ENCODE assay signal across 30 cellular contexts in the genomic region with DNA sequence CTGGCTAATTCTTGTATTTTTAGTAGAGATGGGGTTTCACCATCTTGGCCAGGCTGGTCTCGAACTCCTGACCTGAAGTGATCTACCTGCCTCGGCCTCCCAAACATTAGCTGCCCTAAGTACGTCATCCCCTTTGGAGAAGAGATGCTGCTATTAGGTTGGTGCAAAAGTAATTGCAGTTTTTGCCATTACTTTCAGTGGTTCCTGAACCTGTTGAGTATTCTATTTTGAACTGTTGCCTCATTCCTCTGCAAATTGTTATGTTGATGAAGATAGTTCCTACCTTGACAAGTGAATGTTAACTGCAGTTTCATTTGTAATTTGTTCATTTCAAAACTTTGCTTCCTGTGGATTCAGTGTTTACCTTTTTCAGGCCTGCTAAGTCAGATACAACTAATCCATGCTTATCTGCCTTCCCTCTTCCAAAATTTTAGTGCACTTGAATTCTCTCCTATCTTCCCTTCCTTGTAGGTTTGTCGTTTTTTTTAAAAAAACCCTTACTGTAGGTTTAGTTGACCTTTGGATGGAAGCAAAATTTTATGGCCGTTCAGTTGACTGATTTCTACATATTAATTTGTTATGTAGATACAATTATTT. TPM values are rescaled to one million over a fixed set of nuclear protein-coding genes. Genes with fewer than 3 reads are reported as not detected.
DNase-seq lines count a peak whose midpoint lies in the region; ATAC-seq, FAIRE-seq and TF ChIP-seq lines count a peak whose summit lies in the region.
"Had no signal": no experiment of that assay in that cellular context is flagged by ENCODE, and none has a peak within 500 bp of the region (broad histone marks: within the 10 kb centered on the region; RNA-seq: fewer than 3 reads in every experiment).

No MANE protein-coding gene starts in this region.

- H4K20me1 ChIP-seq in HepG2 (ENCODE audit: insufficient read depth, low read length): peaks cover 32% of the 10 kb centered on the region

- peaks cover 58% of the 10 kb centered on the region for H3K4me1 Mint-ChIP-seq in WTC11
- peaks cover 14% of the 10 kb centered on the region for H3K4me1 Mint-ChIP-seq in memory B cell
- peaks cover 19 to 25% of the 10 kb centered on the region in 2 donors for H3K4me1 Mint-ChIP-seq in stimulated activated naive B cell treated with anti-CD40 and anti-IgM and Interleukin-4, amounts not matched to agents 10 μg/mL and 1 μg/mL and 100 μg/mL, for 72 hours

- no peaks in the 10 kb centered on the region for H3K27me3 Mint-ChIP-seq in WTC11 (ENCODE audit: low read depth)
- no peaks in the 10 kb centered on the region for H3K27me3 Mint-ChIP-seq in memory B cell
- no peaks in the 10 kb centered on the region for H3K27me3 Mint-ChIP-seq in stimulated activated naive B cell treated with anti-CD40 and anti-IgM and Interleukin-4, amounts not matched to agents 10 μg/mL and 1 μg/mL and 100 μg/mL, for 72 hours
- H3K27me3 Mint-ChIP-seq: CD4-positive, CD25-positive, alpha-beta regulatory T cell had no signal

- no peak overlapping the region for H3K4me3 Mint-ChIP-seq in WTC11
- no peak overlapping the region for H3K4me3 Mint-ChIP-seq in memory B cell
- H3K4me3 Mint-ChIP-seq in stimulated activated naive B cell treated with anti-CD40 and anti-IgM and Interleukin-4, amounts not matched to agents 10 μg/mL and 1 μg/mL and 100 μg/mL, for 72 hours: no peak overlapping the region
- H3K4me3 Mint-ChIP-seq: HFFc6 had no signal

- peaks cover 15% of the 10 kb centered on the region for H3K36me3 Mint-ChIP-seq in WTC11
- H3K36me3 Mint-ChIP-seq in memory B cell: peaks cover 26% of the 10 kb centered on the region
- peaks cover 19 to 42% of the 10 kb centered on the region in 2 donors for H3K36me3 Mint-ChIP-seq in stimulated activated naive B cell treated with anti-CD40 and anti-IgM and Interleukin-4, amounts not matched to agents 10 μg/mL and 1 μg/mL and 100 μg/mL, for 72 hours

- H3K79me2 ChIP-seq in HepG2 (ENCODE audit: insufficient read depth, low read length): peaks cover 57% of the 10 kb centered on the region

- CTCF ChIA-PET in HepG2 (lab: Yijun Ruan, JAX; ENCODE audit: low intra/inter-chr PET ratio, low total read pairs) (no interaction called here), WTC11 (lab: Charles Lee) (interaction anchor here (1.0 kb wide), 1 partner anchor 23 kb away, joined by 3 read pairs; no protein-coding TSS in a partner anchor)

- in situ Hi-C loops in HepG2 (cut with HindIII; ENCODE audit: extremely low pct_ligation_motif_present, low pct_unique_long_range_greater_than_20kb): no loop called here
- in situ Hi-C loops in G401 (cut with HindIII; ENCODE audit: low sequenced_read_pairs): no loop called here

- no TSS peak for BruUV-seq in HepG2 (replicated peaks; lab: Mats Ljungman, UMichigan)

- no peaks in the 10 kb centered on the region for H3K9me3 ChIP-seq in HepG2 (ENCODE audit: low read length)
- H3K9me3 ChIP-seq in right lobe of liver: no peaks in the 10 kb centered on the region
- peaks cover 0 to 13% (median 3%) of the 10 kb centered on the region in 3 donors for H3K9me3 ChIP-seq in esophagus squamous epithelium
- H3K9me3 ChIP-seq in SJCRH30 (replicated peaks): no peaks in the 10 kb centered on the region
- H3K9me3 ChIP-seq: SJSA1 had no signal

- TF ChIP-seq POLR2A in HepG2 (IDR thresholded peaks at IDR 0.05; ENCODE audit: insufficient read depth in 1 of 2, low read depth in 2 of 2, low read length in 2 of 2) (no peak), right lobe of liver (IDR thresholded peaks at IDR 0.05) (no peak), esophagus squamous epithelium (IDR thresholded peaks at IDR 0.05) (no peak)

- peak; percentile 15 for FAIRE-seq in HepG2 (lab: Jason Lieb, UNC)
- FAIRE-seq: A204.1, D721Med, G401.6, GM12878, HTR-8/SVneo had no signal

- 96% methylated on average over 5 of the region's 5 CpGs for WGBS in HepG2 (ENCODE audit: low lambda C conversion rate)
- 80% methylated on average over 5 of the region's 5 CpGs for WGBS in right lobe of liver (ENCODE audit: insufficient coverage, low coverage, low lambda C conversion rate, missing lambda C conversion rate)
- WGBS in esophagus squamous epithelium, 2 donors: 87 to 89% methylated on average over 5 of the region's 5 CpGs

- peaks cover 7% of the 10 kb centered on the region; the same call in 1 of the 2 replicates for H3K4me1 ChIP-seq in HepG2 (ENCODE audit: insufficient read depth, low read length)
- H3K4me1 ChIP-seq in right lobe of liver: no peaks in the 10 kb centered on the region
- peaks cover 0 to 14% (median 0%) of the 10 kb centered on the region in 3 donors for H3K4me1 ChIP-seq in esophagus squamous epithelium
- H3K4me1 ChIP-seq in SJCRH30: peaks cover 5% of the 10 kb centered on the region
- H3K4me1 ChIP-seq: SJSA1 had no signal

- DNase-seq in HepG2 (ENCODE audit: low spot score) (no peak), right lobe of liver (no peak), WTC11 (ENCODE audit: low spot score) (no peak), memory B cell (ENCODE audit: low spot score in 2 of 2) (no peak), esophagus squamous epithelium (lab: John Stamatoyannopoulos, UW) (no peak), G401 (ENCODE audit: low spot score) (no peak), SJCRH30 (no peak)
- no peak for DNase-seq in stimulated activated naive B cell treated with anti-CD40 and anti-IgM and Interleukin-4, amounts not matched to agents 10 μg/mL and 1 μg/mL and 100 μg/mL, for 72 hours
- DNase-seq: CD4-positive, CD25-positive, alpha-beta regulatory T cell; DMS53; H7; HFFc6; KG1; MG63; NCI-H1105 treated with DMSO at 0.1 percent for 48 hours; NCI-H146; NCI-H1930; NCI-H2107; NCI-H524; NCI-H82; NK-92 treated with Interleukin-12 subunit alpha and Interleukin-12 subunit beta, amount 100 ng/mL, for 24 hours; PC-3 had no signal

- POLR2A ChIA-PET in HepG2 (lab: Yijun Ruan, JAX) (no interaction called here), WTC11 (lab: Charles Lee) (no interaction called here)

- H3K27ac ChIP-seq in HepG2 (ENCODE audit: extremely low read length, insufficient read depth, low read length): no peak overlapping the region
- no peak overlapping the region for H3K27ac ChIP-seq in right lobe of liver
- H3K27ac ChIP-seq in esophagus squamous epithelium: no peak overlapping the region
- H3K27ac ChIP-seq in SJCRH30: no peak overlapping the region
- H3K27ac ChIP-seq: BLaER1, SJSA1 had no signal

- no peak overlapping the region for H3K9ac ChIP-seq in HepG2 (ENCODE audit: insufficient read depth, low read depth, low read length)
- H3K9ac ChIP-seq: BLaER1 had no signal

- ATAC-seq in HepG2 (no peak), right lobe of liver (no peak), WTC11 (no peak), memory B cell (ENCODE audit: low read depth) (no peak)
- ATAC-seq in stimulated activated naive B cell treated with anti-CD40 and anti-IgM and Interleukin-4, amounts not matched to agents 10 μg/mL and 1 μg/mL and 100 μg/mL, for 72 hours (replicated peaks): no peak
- ATAC-seq: GM12878, PC-3, Right ventricle myocardium inferior had no signal

- H3K4me3 ChIP-seq in HepG2 (replicated peaks in 1 of 3; ENCODE audit: insufficient read depth in 1 of 3, low read depth in 2 of 3, low read length in 3 of 3): no peak overlapping the region
- H3K4me3 ChIP-seq in right lobe of liver: no peak overlapping the region
- H3K4me3 ChIP-seq in esophagus squamous epithelium: no peak overlapping the region
- H3K4me3 ChIP-seq in SJCRH30: no peak overlapping the region
- H3K4me3 ChIP-seq: BLaER1, GM12878, MG63, SJSA1 had no signal

- H3K27me3 ChIP-seq in HepG2 (ENCODE audit: control insufficient read depth in 1 of 2, insufficient read depth in 2 of 2, low read length in 2 of 2): no peaks in the 10 kb centered on the region
- H3K27me3 ChIP-seq in right lobe of liver: no peaks in the 10 kb centered on the region
- no peaks in the 10 kb centered on the region for H3K27me3 ChIP-seq in esophagus squamous epithelium
- no peaks in the 10 kb centered on the region for H3K27me3 ChIP-seq in SJCRH30
- H3K27me3 ChIP-seq: BLaER1, MG63, SJSA1 had no signal

- H2AFZ ChIP-seq in HepG2 (ENCODE audit: low read length): no peak overlapping the region

- intact Hi-C loops in HepG2 (cut with micrococcal nuclease; ENCODE audit: unreplicated experiment) (loop anchor here (5.0 kb wide), 1 partner anchor 180 kb away; the partner anchor contains the start of gene GJA3), right lobe of liver (cut with DNase I) (no loop called here), esophagus squamous epithelium (cut with DNase I) (no loop called here)

- H3K27ac Mint-ChIP-seq in WTC11: peak overlapping the region; percentile 40; the same call in 1 of the 2 replicates
- peak overlapping the region; percentile 36 for H3K27ac Mint-ChIP-seq in memory B cell
- H3K27ac Mint-ChIP-seq in stimulated activated naive B cell treated with anti-CD40 and anti-IgM and Interleukin-4, amounts not matched to agents 10 μg/mL and 1 μg/mL and 100 μg/mL, for 72 hours: peak overlapping the region; percentile 60
- H3K27ac Mint-ChIP-seq: HFFc6 had no signal

- no peak overlapping the region for H3K4me2 ChIP-seq in HepG2 (ENCODE audit: low read depth, low read length)
- H3K4me2 ChIP-seq: BLaER1 had no signal

- no peak for TF ChIP-seq RAD21 in HepG2 (CRISPR knock-in tag; IDR thresholded peaks at IDR 0.05)

- TF ChIP-seq CTCF in HepG2 (CRISPR knock-in tag; IDR thresholded peaks at IDR 0.05) (no peak), right lobe of liver (IDR thresholded peaks at IDR 0.05) (no peak), WTC11 (IDR thresholded peaks at IDR 0.05) (no peak), esophagus squamous epithelium (IDR thresholded peaks at IDR 0.05) (no peak)

- H3K9me3 Mint-ChIP-seq in WTC11 (peaks cover 7% of the 10 kb centered on the region; the same call in 1 of the 2 replicates), memory B cell (peaks cover 7% of the 10 kb centered on the region)
- H3K9me3 Mint-ChIP-seq in stimulated activated naive B cell treated with anti-CD40 and anti-IgM and Interleukin-4, amounts not matched to agents 10 μg/mL and 1 μg/mL and 100 μg/mL, for 72 hours: peaks cover 8 to 9% of the 10 kb centered on the region in 2 donors

- no peak for TF ChIP-seq EP300 in HepG2 (IDR thresholded peaks at IDR 0.05; ENCODE audit: low read depth in 2 of 2, low read length in 2 of 2)
- no peak for TF ChIP-seq EP300 in HepG2 (CRISPR knock-in tag; IDR thresholded peaks at IDR 0.05; ENCODE audit: borderline replicate concordance)

- H3K36me3 ChIP-seq in HepG2 (replicated peaks in 1 of 2; ENCODE audit: control insufficient read depth in 1 of 2, insufficient read depth in 2 of 2, low read length in 2 of 2): peaks cover 0 to 7% of the 10 kb centered on the region in 2 experiments; a peak in 2 of 5 replicates
- peaks cover 0 to 5% (median 0%) of the 10 kb centered on the region in 4 donors for H3K36me3 ChIP-seq in right lobe of liver
- peaks cover 0 to 73% (median 4%) of the 10 kb centered on the region in 3 donors for H3K36me3 ChIP-seq in esophagus squamous epithelium
- peaks cover 31% of the 10 kb centered on the region for H3K36me3 ChIP-seq in SJCRH30

RNA-seq across cellular contexts. Expression of gene ZMYM2, which starts 24.0 kb away (rescaled TPM):
- total RNA-seq in HepG2 (2016; rRNA removed; fragmentation: Illumina TruSeq; extraction: Trizol): 40.8 and 56.9 TPM in 2 replicates
- total RNA-seq in HepG2 (2016; cell fraction: cytosol; rRNA removed; fragmentation: Illumina TruSeq; extraction: Trizol; ENCODE audit: low read depth): 25.6 and 27.3 TPM in 2 replicates
- 35.9 and 53.3 TPM in 2 replicates for total RNA-seq in HepG2 (2016; cell fraction: insoluble cytoplasmic fraction; rRNA removed; fragmentation: Illumina TruSeq; extraction: Trizol)
- total RNA-seq in HepG2 (2016; cell fraction: membrane; rRNA removed; fragmentation: Illumina TruSeq; extraction: Trizol): 22.6 and 25.0 TPM in 2 replicates
- 52.3 and 58.3 TPM in 2 replicates for total RNA-seq in HepG2 (2016; cell fraction: nucleus; rRNA removed; fragmentation: Illumina TruSeq; extraction: Trizol)
- polyA plus RNA-seq in HepG2 (2011; rRNA removed): 17.6 and 22.4 TPM in 2 replicates
- polyA plus RNA-seq in HepG2 (2011; cell fraction: cytosol; rRNA removed): 5.8 and 9.5 TPM in 2 replicates
- 18.4 and 22.9 TPM in 2 replicates for polyA plus RNA-seq in HepG2 (2011; cell fraction: nucleus; rRNA removed)
- 22.2 and 23.4 TPM in 2 replicates for polyA plus RNA-seq in HepG2 (2012)
- 1.1 and 1.3 TPM in 2 replicates for polyA plus RNA-seq in HepG2 (2016; cell fraction: cytosol; fragmentation: Illumina TruSeq; extraction: Trizol; ENCODE audit: low read depth)
- 29.7 and 36.6 TPM in 2 replicates for polyA plus RNA-seq in HepG2 (2016; cell fraction: insoluble cytoplasmic fraction; fragmentation: Illumina TruSeq; extraction: Trizol; ENCODE audit: low read depth)
- polyA plus RNA-seq in HepG2 (2016; cell fraction: membrane; fragmentation: Illumina TruSeq; extraction: Trizol; ENCODE audit: low read depth): 2.9 and 3.6 TPM in 2 replicates
- 58.5 and 61.6 TPM in 2 replicates for polyA plus RNA-seq in HepG2 (2016; cell fraction: nucleus; fragmentation: Illumina TruSeq; extraction: Trizol; ENCODE audit: insufficient read depth, low read depth)
- 17.1 and 26.7 TPM in 2 replicates for polyA minus RNA-seq in HepG2 (2011; rRNA and poly(A)+ RNA removed; ENCODE audit: low replicate concordance)
- polyA minus RNA-seq in HepG2 (2011; cell fraction: cytosol; rRNA and poly(A)+ RNA removed): 32.5 and 37.8 TPM in 2 replicates
- polyA minus RNA-seq in HepG2 (2011; cell fraction: nucleus; rRNA and poly(A)+ RNA removed): 139 and 147 TPM in 2 replicates
- 10 to 100 TPM; 17.1 to 35.2 (median 25.9) TPM for total RNA-seq in right lobe of liver
- 159 to 181 TPM (median 176 TPM) in 3 replicates for total RNA-seq in WTC11 (2021)
- total RNA-seq in esophagus squamous epithelium: 10 to 100 TPM; 36.4 to 76.5 (median 46.9) TPM
- 60.2 and 86.6 TPM in 2 replicates for total RNA-seq in G401 (2014; rRNA removed; shearing (Covaris generic))
- 101 and 109 TPM in 2 replicates for total RNA-seq in SJCRH30 (2014; rRNA removed; shearing (Covaris generic))
